Comparison of ENCODE assay signal across 1 cellular context in the genomic region with DNA sequence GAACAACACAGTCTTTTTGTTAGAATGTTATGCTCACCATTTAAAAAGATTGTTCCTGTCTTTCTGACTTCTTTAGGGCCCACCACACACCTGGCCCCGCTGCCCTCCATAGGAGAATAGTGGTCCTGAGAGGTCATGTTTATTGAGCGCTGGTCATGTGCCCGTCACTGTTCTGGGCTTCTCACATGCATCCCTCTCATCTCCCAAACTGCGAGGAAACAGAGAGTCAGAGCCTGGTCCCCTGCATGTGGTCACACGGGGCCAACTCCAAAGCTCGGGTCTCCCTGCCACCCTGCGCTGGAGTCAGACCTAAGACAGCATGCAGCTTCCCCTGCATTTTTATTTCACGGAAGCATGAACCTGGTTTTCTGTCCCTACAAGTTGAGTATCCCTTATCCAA.
TF ChIP-seq lines count a peak whose summit lies in the region.

No MANE protein-coding gene starts in this region.

TF ChIP-seq in HEK293T, 16 proteins besides CTCF, POLR2A, EP300 and RAD21 (continued from another document):
- TF ChIP-seq, protein P1, sequence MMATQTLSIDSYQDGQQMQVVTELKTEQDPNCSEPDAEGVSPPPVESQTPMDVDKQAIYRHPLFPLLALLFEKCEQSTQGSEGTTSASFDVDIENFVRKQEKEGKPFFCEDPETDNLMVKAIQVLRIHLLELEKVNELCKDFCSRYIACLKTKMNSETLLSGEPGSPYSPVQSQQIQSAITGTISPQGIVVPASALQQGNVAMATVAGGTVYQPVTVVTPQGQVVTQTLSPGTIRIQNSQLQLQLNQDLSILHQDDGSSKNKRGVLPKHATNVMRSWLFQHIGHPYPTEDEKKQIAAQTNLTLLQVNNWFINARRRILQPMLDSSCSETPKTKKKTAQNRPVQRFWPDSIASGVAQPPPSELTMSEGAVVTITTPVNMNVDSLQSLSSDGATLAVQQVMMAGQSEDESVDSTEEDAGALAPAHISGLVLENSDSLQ (IDR thresholded peaks at IDR 0.05), result no peak
- TF ChIP-seq ELF4 (IDR thresholded peaks at IDR 0.05), result no peak
- TF ChIP-seq BHLHE40 (IDR thresholded peaks at IDR 0.05; ENCODE audit: borderline replicate concordance), result no peak
- no peak for TF ChIP-seq FOXM1 (IDR thresholded peaks at IDR 0.05; ENCODE audit: borderline replicate concordance)
- TF ChIP-seq SP1 (IDR thresholded peaks at IDR 0.05), result no peak
- TF ChIP-seq ARNT (IDR thresholded peaks at IDR 0.05), result no peak
